Comparison of ENCODE assay signal across 22 cellular contexts in genomic region chr10:113872139-113873030, GRCh38. TPM values are rescaled to one million over a fixed set of nuclear protein-coding genes. Genes with fewer than 3 reads are reported as not detected.
DNase-seq lines count a peak whose midpoint lies in the region; ATAC-seq, FAIRE-seq and TF ChIP-seq lines count a peak whose summit lies in the region.
"Had no signal": no experiment of that assay in that cellular context is flagged by ENCODE, and none has a peak within 500 bp of the region (broad histone marks: within the 10 kb centered on the region; RNA-seq: fewer than 3 reads in every experiment).

No MANE protein-coding gene starts in this region.

- TF ChIP-seq CTCF in GM12873 (IDR thresholded peaks at IDR 0.05; ENCODE audit: insufficient read depth, low read depth, low read length, missing control alignments), result peak; percentile 19
- TF ChIP-seq CTCF in K562 (IDR thresholded peaks at IDR 0.05 in 2 of 3, conservative IDR thresholded peaks at IDR 0.05 in 1 of 3; ENCODE audit: insufficient read depth in 2 of 3, low read depth in 1 of 3, low read length in 3 of 3), result no peak

- peaks cover 5% of the 10 kb centered on the region; the same call in 1 of the 2 replicates for H3K9me3 ChIP-seq in K562 (replicated peaks; ENCODE audit: control insufficient read depth, insufficient read depth, low read depth, low read length)

- TF ChIP-seq RAD21 in K562 (CRISPR knock-in tag; conservative IDR thresholded peaks at IDR 0.05 in 1 of 2, IDR thresholded peaks at IDR 0.05 in 1 of 2), result no peak

- no peak overlapping the region for H3K4me3 ChIP-seq in K562
- H3K4me3 ChIP-seq: lung, right atrium auricular region, SK-N-MC had no signal

- peak; percentile 18 for DNase-seq in NAMALWA (ENCODE audit: low spot score)
- no peak for DNase-seq in K562 (ENCODE audit: extremely low read depth in 1 of 4, low spot score in 3 of 4)
- DNase-seq in ureter (ENCODE audit: low spot score), result no peak
- DNase-seq: activated naive CD4-positive, alpha-beta T cell treated with anti-CD3 and anti-CD28 coated beads for 36 hours; activated T-cell treated with anti-CD3 and anti-CD28 coated beads for 4 hours; aorta; CD8-positive, alpha-beta T cell; effector CD8-positive, alpha-beta T cell; NCI-H1105; NCI-H2107; NCI-H526; occipital lobe had no signal

- no peak overlapping the region for H3K9ac ChIP-seq in K562 (ENCODE audit: insufficient read depth in 1 of 2, low read depth in 2 of 2, low read length in 2 of 2)

- no peak overlapping the region for H2AFZ ChIP-seq in K562 (ENCODE audit: low read depth, low read length)

- H3K4me1 ChIP-seq in K562 (replicated peaks in 1 of 2; ENCODE audit: control insufficient read depth in 2 of 2, insufficient read depth in 2 of 2, low read length in 2 of 2), result peaks cover 0 to 2% of the 10 kb centered on the region in 2 experiments; a peak in 2 of 5 replicates

- H3K9me1 ChIP-seq in K562 (ENCODE audit: control insufficient read depth, insufficient read depth, low read length), result no peaks in the 10 kb centered on the region

- intact Hi-C loops in K562 (cut with micrococcal nuclease), result no loop called here

- in situ Hi-C loops in K562 (cut with MboI), result no loop called here

- 91% methylated on average over 3 of the region's 3 CpGs for WGBS in K562 (ENCODE audit: insufficient coverage, low coverage, missing lambda C conversion rate)

- peak; percentile 29 for FAIRE-seq in A204.1 (lab: Jason Lieb, UNC)
- no peak for FAIRE-seq in K562 (lab: Jason Lieb, UNC)
- FAIRE-seq: RCC 7860, TTC549 had no signal

- POLR2A ChIA-PET in K562 (lab: Yijun Ruan, JAX), result no interaction called here

- ATAC-seq in K562 (no peak), GM18498 (IDR thresholded peaks at IDR 0.05; ENCODE audit: unreplicated experiment) (no peak), GM19455 (IDR thresholded peaks at IDR 0.05; ENCODE audit: unreplicated experiment) (no peak), HG02852 (IDR thresholded peaks at IDR 0.05; ENCODE audit: unreplicated experiment) (no peak)
- ATAC-seq: CD8-positive, alpha-beta T cell had no signal

- TF ChIP-seq EP300 in K562 (IDR thresholded peaks at IDR 0.05; ENCODE audit: low read length), result no peak

- no peak for TF ChIP-seq POLR2A in K562 (conservative IDR thresholded peaks at IDR 0.05)

- no peak overlapping the region for H3K4me2 ChIP-seq in K562 (ENCODE audit: insufficient read depth, low read length)

- H3K27ac ChIP-seq in K562 (ENCODE audit: extremely low read depth, low read depth, low read length), result no peak overlapping the region
- H3K27ac ChIP-seq: right atrium auricular region, SK-N-MC had no signal

- peaks cover 33% of the 10 kb centered on the region for H3K36me3 ChIP-seq in K562 (ENCODE audit: control insufficient read depth, insufficient read depth, low read length)

- peaks cover 58% of the 10 kb centered on the region for H3K79me2 ChIP-seq in K562 (ENCODE audit: control insufficient read depth, insufficient read depth, low read length)

- no TSS peak for BruUV-seq in K562 (replicated peaks; lab: Mats Ljungman, UMichigan)

- H4K20me1 ChIP-seq in K562 (replicated peaks; ENCODE audit: control insufficient read depth, insufficient read depth, low read length), result no peaks in the 10 kb centered on the region

- H3K27me3 ChIP-seq in K562 (ENCODE audit: control insufficient read depth in 2 of 2, insufficient read depth in 2 of 2, low read length in 2 of 2), result no peaks in the 10 kb centered on the region
- H3K27me3 ChIP-seq: right atrium auricular region had no signal

- CTCF ChIA-PET in K562 (lab: Yijun Ruan, JAX; ENCODE audit: low intra/inter-chr PET ratio), result no interaction called here

TF ChIP-seq in K562, 482 proteins besides CTCF, POLR2A, EP300 and RAD21:
- peak; percentile 89 for TF ChIP-seq MAFF (IDR thresholded peaks at IDR 0.05; ENCODE audit: low read length)
- peak; percentile 81 for TF ChIP-seq C11orf30 (IDR thresholded peaks at IDR 0.05; ENCODE audit: low read depth)
- TF ChIP-seq ZNF282 (CRISPR knock-in tag; IDR thresholded peaks at IDR 0.05), result no peak
- TF ChIP-seq SRSF3 (IDR thresholded peaks at IDR 0.05; ENCODE audit: insufficient read depth, low read length), result no peak
- TF ChIP-seq MAFG (tag; conservative IDR thresholded peaks at IDR 0.05), result peak; percentile 84
- peak; percentile 87 for TF ChIP-seq MAFK (IDR thresholded peaks at IDR 0.05; ENCODE audit: low read length)
- TF ChIP-seq ZNF316 (IDR thresholded peaks at IDR 0.05), result peak; percentile 95

RNA-seq across cellular contexts. Expression of gene NHLRC2, which starts 17.9 kb away (rescaled TPM):
- 29.9 and 45.9 TPM in 2 replicates for total RNA-seq in K562 (2011; cell fraction: chromatin; rRNA removed; ENCODE audit: low replicate concordance)
- total RNA-seq in K562 (2011; cell fraction: nucleolus; rRNA removed), result 8.7 and 14.3 TPM in 2 replicates
- 16.4 and 24.4 TPM in 2 replicates for total RNA-seq in K562 (2011; cell fraction: nucleoplasm; rRNA removed)
- total RNA-seq in K562 (2014; rRNA removed), result 10.3 and 11.2 TPM in 2 replicates
- 10.8 and 11.4 TPM in 2 replicates for total RNA-seq in K562 (2014; rRNA removed; fragmentation: Illumina TruSeq; extraction: Trizol)
- 9.8 and 10.6 TPM in 2 replicates for total RNA-seq in K562 (2015; rRNA removed; fragmentation: Illumina TruSeq; extraction: Trizol)
- total RNA-seq in K562 (2021), result 22.4 and 23.1 TPM in 2 replicates
- polyA plus RNA-seq in K562 (2011; rRNA removed), result 9.7 and 10.3 TPM in 2 replicates
- 3.1 and 6.0 TPM in 2 replicates for polyA plus RNA-seq in K562 (2011; cell fraction: cytosol; rRNA removed)
- 9.0 and 9.7 TPM in 2 replicates for polyA plus RNA-seq in K562 (2011; cell fraction: nucleus; rRNA removed)
- 2.7 and 3.3 TPM in 2 replicates for polyA plus RNA-seq in K562 (2012)
- polyA plus RNA-seq in K562 (2014; fragmentation: Illumina TruSeq; extraction: Trizol), result 6.0 and 6.4 TPM in 2 replicates
- polyA plus RNA-seq in K562 (2014; fragmentation: Nextera tagmentation; extraction: Ambion mirVana), result 1 to 10 TPM; 1.5 to 2.2 TPM
- polyA plus RNA-seq in K562 (2014; rRNA removed), result 4.9 and 5.3 TPM in 2 replicates
- 30.5 and 42.3 TPM in 2 replicates for polyA minus RNA-seq in K562 (2011; rRNA and poly(A)+ RNA removed)
- polyA minus RNA-seq in K562 (2011; cell fraction: cytosol; rRNA and poly(A)+ RNA removed), result 9.0 and 11.2 TPM in 2 replicates
- 21.8 and 37.5 TPM in 2 replicates for polyA minus RNA-seq in K562 (2011; cell fraction: nucleus; rRNA and poly(A)+ RNA removed)
- total RNA-seq in ureter, result 47.8 TPM

RNA-seq across cellular contexts. Expression of gene DCLRE1A, which starts 18.5 kb away (rescaled TPM):
- 6.6 and 26.8 TPM in 2 replicates for total RNA-seq in K562 (2011; cell fraction: chromatin; rRNA removed; ENCODE audit: low replicate concordance)
- total RNA-seq in K562 (2011; cell fraction: nucleolus; rRNA removed), result 4.3 and 5.4 TPM in 2 replicates
- total RNA-seq in K562 (2011; cell fraction: nucleoplasm; rRNA removed), result 10.2 and 10.4 TPM in 2 replicates
- 10.9 and 11.9 TPM in 2 replicates for total RNA-seq in K562 (2014; rRNA removed)
- total RNA-seq in K562 (2014; rRNA removed; fragmentation: Illumina TruSeq; extraction: Trizol), result 24.1 and 26.7 TPM in 2 replicates
- total RNA-seq in K562 (2015; rRNA removed; fragmentation: Illumina TruSeq; extraction: Trizol), result 17.9 and 20.2 TPM in 2 replicates
- 13.0 and 13.8 TPM in 2 replicates for total RNA-seq in K562 (2021)
- polyA plus RNA-seq in K562 (2011; rRNA removed), result 21.5 and 25.5 TPM in 2 replicates
- 7.1 and 14.3 TPM in 2 replicates for polyA plus RNA-seq in K562 (2011; cell fraction: cytosol; rRNA removed)
- polyA plus RNA-seq in K562 (2011; cell fraction: nucleus; rRNA removed), result 8.9 and 14.9 TPM in 2 replicates
- polyA plus RNA-seq in K562 (2012), result 9.8 and 12.4 TPM in 2 replicates
- 16.4 and 20.1 TPM in 2 replicates for polyA plus RNA-seq in K562 (2014; fragmentation: Illumina TruSeq; extraction: Trizol)
- polyA plus RNA-seq in K562 (2014; fragmentation: Nextera tagmentation; extraction: Ambion mirVana), result 10 to 100 TPM in 1 of 2 experiments, 1 to 10 TPM in 1; 8.5 to 15.5 TPM
- polyA plus RNA-seq in K562 (2014; rRNA removed), result 12.7 and 13.3 TPM in 2 replicates
- 33.0 and 37.2 TPM in 2 replicates for polyA minus RNA-seq in K562 (2011; rRNA and poly(A)+ RNA removed)
- polyA minus RNA-seq in K562 (2011; cell fraction: cytosol; rRNA and poly(A)+ RNA removed), result 7.6 and 12.2 TPM in 2 replicates
- polyA minus RNA-seq in K562 (2011; cell fraction: nucleus; rRNA and poly(A)+ RNA removed), result 6.7 and 15.4 TPM in 2 replicates
- 8.3 TPM for total RNA-seq in ureter
